ENCODE assay signal across 2 cellular contexts in the genomic region with DNA sequence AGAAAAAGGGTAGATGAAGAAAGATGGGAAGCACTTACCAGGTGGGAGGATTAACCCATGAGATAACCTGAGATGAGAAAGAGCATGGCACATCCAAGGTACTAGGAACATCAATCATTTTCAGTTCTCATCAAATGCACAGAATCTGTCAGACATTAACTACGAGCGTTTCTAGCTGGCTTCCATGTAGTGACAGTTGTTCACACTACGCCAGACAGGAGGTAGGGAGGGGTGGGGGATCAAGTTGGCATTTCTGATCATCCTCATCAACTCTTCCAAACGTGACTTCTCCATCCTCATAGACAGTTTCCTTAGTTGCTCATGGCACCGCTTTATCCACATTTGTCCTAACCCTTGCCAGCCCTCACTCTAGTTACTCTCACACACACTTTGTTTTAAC.
A peak's percentile ranks its signal among the peaks of the same experiment; 100 is the strongest.
TF ChIP-seq lines count a peak whose summit lies in the region.

No MANE protein-coding gene starts in this region.

TF ChIP-seq in H1, 55 proteins besides CTCF, POLR2A, EP300 and RAD21:
- TF ChIP-seq ASH2L (IDR thresholded peaks at IDR 0.05; ENCODE audit: low read length) (no peak), CHD2 (IDR thresholded peaks at IDR 0.05; ENCODE audit: low read length) (no peak), EZH2 (IDR thresholded peaks at IDR 0.05; ENCODE audit: low read depth, low read length, severe bottlenecking) (no peak), TAF7 (optimal IDR thresholded peaks at IDR 0.05; ENCODE audit: borderline replicate concordance, low read depth, low read length) (no peak), RBBP5 (IDR thresholded peaks at IDR 0.05; ENCODE audit: borderline replicate concordance, low read depth, low read length) (no peak), KDM4A (IDR thresholded peaks at IDR 0.05; ENCODE audit: low read depth, low read length, severe bottlenecking) (no peak)
TF ChIP-seq in H1: peak in this region for 0.

TF ChIP-seq in neural cell, 6 proteins besides CTCF, POLR2A, EP300 and RAD21:
- no peak for TF ChIP-seq EZH2 (IDR thresholded peaks at IDR 0.05; ENCODE audit: borderline replicate concordance, insufficient read depth, low read length, poor library complexity, severe bottlenecking)
- TF ChIP-seq POLR2AphosphoS5 (IDR thresholded peaks at IDR 0.05): peak; percentile 75
- TF ChIP-seq, protein P1, sequence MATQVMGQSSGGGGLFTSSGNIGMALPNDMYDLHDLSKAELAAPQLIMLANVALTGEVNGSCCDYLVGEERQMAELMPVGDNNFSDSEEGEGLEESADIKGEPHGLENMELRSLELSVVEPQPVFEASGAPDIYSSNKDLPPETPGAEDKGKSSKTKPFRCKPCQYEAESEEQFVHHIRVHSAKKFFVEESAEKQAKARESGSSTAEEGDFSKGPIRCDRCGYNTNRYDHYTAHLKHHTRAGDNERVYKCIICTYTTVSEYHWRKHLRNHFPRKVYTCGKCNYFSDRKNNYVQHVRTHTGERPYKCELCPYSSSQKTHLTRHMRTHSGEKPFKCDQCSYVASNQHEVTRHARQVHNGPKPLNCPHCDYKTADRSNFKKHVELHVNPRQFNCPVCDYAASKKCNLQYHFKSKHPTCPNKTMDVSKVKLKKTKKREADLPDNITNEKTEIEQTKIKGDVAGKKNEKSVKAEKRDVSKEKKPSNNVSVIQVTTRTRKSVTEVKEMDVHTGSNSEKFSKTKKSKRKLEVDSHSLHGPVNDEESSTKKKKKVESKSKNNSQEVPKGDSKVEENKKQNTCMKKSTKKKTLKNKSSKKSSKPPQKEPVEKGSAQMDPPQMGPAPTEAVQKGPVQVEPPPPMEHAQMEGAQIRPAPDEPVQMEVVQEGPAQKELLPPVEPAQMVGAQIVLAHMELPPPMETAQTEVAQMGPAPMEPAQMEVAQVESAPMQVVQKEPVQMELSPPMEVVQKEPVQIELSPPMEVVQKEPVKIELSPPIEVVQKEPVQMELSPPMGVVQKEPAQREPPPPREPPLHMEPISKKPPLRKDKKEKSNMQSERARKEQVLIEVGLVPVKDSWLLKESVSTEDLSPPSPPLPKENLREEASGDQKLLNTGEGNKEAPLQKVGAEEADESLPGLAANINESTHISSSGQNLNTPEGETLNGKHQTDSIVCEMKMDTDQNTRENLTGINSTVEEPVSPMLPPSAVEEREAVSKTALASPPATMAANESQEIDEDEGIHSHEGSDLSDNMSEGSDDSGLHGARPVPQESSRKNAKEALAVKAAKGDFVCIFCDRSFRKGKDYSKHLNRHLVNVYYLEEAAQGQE (IDR thresholded peaks at IDR 0.05; ENCODE audit: borderline replicate concordance): no peak
